ENCODE assay signal across 9 cellular contexts in genomic region chr14:62117718-62118164, GRCh38.
DNase-seq lines count a peak whose midpoint lies in the region; ATAC-seq and TF ChIP-seq lines count a peak whose summit lies in the region.
"Had no signal": no experiment of that assay in that cellular context is flagged by ENCODE, and none has a peak within 500 bp of the region (broad histone marks: within the 10 kb centered on the region; RNA-seq: fewer than 3 reads in every experiment).

No MANE protein-coding gene starts in this region.

- H3K4me3 ChIP-seq in kidney epithelial cell (ENCODE audit: low read depth, low read length) (peak overlapping the region; percentile 49), thymus (ENCODE audit: low read length) (peak overlapping the region; percentile 25), tibial nerve (peak overlapping the region in 2 of 4 donors; percentile 20 to 28)

- H3K27ac ChIP-seq in thymus (ENCODE audit: low read depth) (no peak overlapping the region), tibial nerve (no peak overlapping the region)

- H3K36me3 ChIP-seq in kidney epithelial cell (ENCODE audit: control insufficient read depth, insufficient read depth, low read length) (no peaks in the 10 kb centered on the region), thymus (ENCODE audit: control insufficient read depth, insufficient read depth) (no peaks in the 10 kb centered on the region), tibial nerve (no peaks in the 10 kb centered on the region)

- peaks cover 7% of the 10 kb centered on the region for H3K4me1 Mint-ChIP-seq in activated naive CD4-positive, alpha-beta T cell treated with anti-CD3 and anti-CD28 coated beads for 36 hours (ENCODE audit: low read depth)
- H3K4me1 Mint-ChIP-seq in activated CD8-positive, alpha-beta T cell treated with anti-CD3 and anti-CD28 coated beads, Interleukin-2, amount 10 ng/mL, durations not matched to agents 7 days and 5 days (ENCODE audit: low read depth): peaks cover 5% of the 10 kb centered on the region

- H3K9me3 ChIP-seq in thymus (ENCODE audit: control insufficient read depth) (no peaks in the 10 kb centered on the region), tibial nerve (no peaks in the 10 kb centered on the region)

- H3K27ac Mint-ChIP-seq in activated naive CD4-positive, alpha-beta T cell treated with anti-CD3 and anti-CD28 coated beads for 36 hours: no peak overlapping the region
- H3K27ac Mint-ChIP-seq in activated CD8-positive, alpha-beta T cell treated with anti-CD3 and anti-CD28 coated beads, Interleukin-2, amount 10 ng/mL, durations not matched to agents 7 days and 5 days: no peak overlapping the region

- DNase-seq in activated naive CD4-positive, alpha-beta T cell treated with anti-CD3 and anti-CD28 coated beads for 36 hours: no peak
- DNase-seq in activated naive CD4-positive, alpha-beta T cell (lab: John Stamatoyannopoulos, UW): no peak
- no peak for DNase-seq in activated CD8-positive, alpha-beta T cell treated with anti-CD3 and anti-CD28 coated beads, Interleukin-2, amount 10 ng/mL, durations not matched to agents 7 days and 5 days
- DNase-seq in kidney epithelial cell (ENCODE audit: low read depth): no peak
- no peak for DNase-seq in GM03348 (ENCODE audit: low spot score)
- DNase-seq in LoVo (ENCODE audit: low spot score): no peak
- DNase-seq in tibial nerve (ENCODE audit: low spot score in 2 of 2): no peak
- DNase-seq: NK-92 treated with Interleukin-12 subunit alpha and Interleukin-12 subunit beta, amount 100 ng/mL, for 24 hours had no signal

- no peak for TF ChIP-seq EP300 in tibial nerve (IDR thresholded peaks at IDR 0.05)

- WGBS in thymus: 15% methylated on average over 13 of the region's 13 CpGs
- WGBS in tibial nerve, 2 donors: 12 to 15% methylated on average over 13 of the region's 13 CpGs

- peaks cover 64% of the 10 kb centered on the region for H3K27me3 Mint-ChIP-seq in activated naive CD4-positive, alpha-beta T cell treated with anti-CD3 and anti-CD28 coated beads for 36 hours (ENCODE audit: low read depth)
- peaks cover 76% of the 10 kb centered on the region for H3K27me3 Mint-ChIP-seq in activated CD8-positive, alpha-beta T cell treated with anti-CD3 and anti-CD28 coated beads, Interleukin-2, amount 10 ng/mL, durations not matched to agents 7 days and 5 days (ENCODE audit: low read depth)

- H3K4me1 ChIP-seq in thymus (ENCODE audit: control insufficient read depth, insufficient read depth, low read length) (peaks cover 4% of the 10 kb centered on the region), tibial nerve (peaks cover 0 to 15% (median 6%) of the 10 kb centered on the region in 4 donors)

- H3K4me3 Mint-ChIP-seq in activated naive CD4-positive, alpha-beta T cell treated with anti-CD3 and anti-CD28 coated beads for 36 hours: peak overlapping the region; percentile 55
- peak overlapping the region; percentile 12 for H3K4me3 Mint-ChIP-seq in activated CD8-positive, alpha-beta T cell treated with anti-CD3 and anti-CD28 coated beads, Interleukin-2, amount 10 ng/mL, durations not matched to agents 7 days and 5 days

- POLR2A ChIA-PET in activated CD8-positive, alpha-beta T cell treated with anti-CD3 and anti-CD28 coated beads, Interleukin-2, amount 10 ng/mL, durations not matched to agents 7 days and 5 days (lab: Charles Lee): no interaction called here

- intact Hi-C loops in activated naive CD4-positive, alpha-beta T cell treated with anti-CD3 and anti-CD28 coated beads for 36 hours (cut with micrococcal nuclease): no loop called here

- H3K27me3 ChIP-seq in kidney epithelial cell (ENCODE audit: control insufficient read depth, insufficient read depth, low read length) (peaks cover 22% of the 10 kb centered on the region), thymus (ENCODE audit: control insufficient read depth, insufficient read depth) (peaks cover 12% of the 10 kb centered on the region), tibial nerve (peaks cover 0 to 78% of the 10 kb centered on the region in 2 donors)

- CTCF ChIA-PET in activated naive CD4-positive, alpha-beta T cell treated with anti-CD3 and anti-CD28 coated beads for 36 hours (lab: Charles Lee): interaction anchor here (1.0 to 2.0 kb wide), 8 partner anchors 9 to 259 kb away, joined by 3 to 25 read pairs (median 5); no protein-coding TSS in a partner anchor
- CTCF ChIA-PET in activated CD8-positive, alpha-beta T cell treated with anti-CD3 and anti-CD28 coated beads, Interleukin-2, amount 10 ng/mL, durations not matched to agents 7 days and 5 days (lab: Charles Lee): interaction anchor here (0.8 to 5.5 kb wide), 5 partner anchors 9 to 224 kb away, joined by 4 to 45 read pairs (median 5); no protein-coding TSS in a partner anchor

- no peaks in the 10 kb centered on the region for H3K36me3 Mint-ChIP-seq in activated naive CD4-positive, alpha-beta T cell treated with anti-CD3 and anti-CD28 coated beads for 36 hours (ENCODE audit: low read depth)
- no peaks in the 10 kb centered on the region for H3K36me3 Mint-ChIP-seq in activated CD8-positive, alpha-beta T cell treated with anti-CD3 and anti-CD28 coated beads, Interleukin-2, amount 10 ng/mL, durations not matched to agents 7 days and 5 days (ENCODE audit: low read depth)

- ATAC-seq in activated CD8-positive, alpha-beta T cell treated with anti-CD3 and anti-CD28 coated beads, Interleukin-2, amount 10 ng/mL, durations not matched to agents 7 days and 5 days: no peak

- TF ChIP-seq POLR2A in tibial nerve (IDR thresholded peaks at IDR 0.05): no peak

- TF ChIP-seq CTCF in kidney epithelial cell (IDR thresholded peaks at IDR 0.05; ENCODE audit: insufficient read depth, low read length, poor library complexity, severe bottlenecking) (no peak), tibial nerve (IDR thresholded peaks at IDR 0.05) (no peak)

- no peaks in the 10 kb centered on the region for H3K9me3 Mint-ChIP-seq in activated naive CD4-positive, alpha-beta T cell treated with anti-CD3 and anti-CD28 coated beads for 36 hours
- H3K9me3 Mint-ChIP-seq in activated CD8-positive, alpha-beta T cell treated with anti-CD3 and anti-CD28 coated beads, Interleukin-2, amount 10 ng/mL, durations not matched to agents 7 days and 5 days (ENCODE audit: insufficient read depth): no peaks in the 10 kb centered on the region
